ENCODE assay signal across 12 cellular contexts in genomic region chr2:57696016-57696415, GRCh38.
DNase-seq lines count a peak whose midpoint lies in the region; ATAC-seq and TF ChIP-seq lines count a peak whose summit lies in the region.
"Had no signal": no experiment of that assay in that cellular context is flagged by ENCODE, and none has a peak within 500 bp of the region (broad histone marks: within the 10 kb centered on the region; RNA-seq: fewer than 3 reads in every experiment).

No MANE protein-coding gene starts in this region.

- no peak overlapping the region for H3K9ac ChIP-seq in HCT116 (ENCODE audit: low read length)

- no peaks in the 10 kb centered on the region for H3K36me3 ChIP-seq in BE2C
- no peaks in the 10 kb centered on the region for H3K36me3 ChIP-seq in HCT116 (ENCODE audit: control insufficient read depth in 1 of 2, insufficient read depth in 2 of 2, low read length in 2 of 2)

- no peaks in the 10 kb centered on the region for H3K79me2 ChIP-seq in HCT116 (ENCODE audit: insufficient read depth, low read length)

- TF ChIP-seq POLR2A in HCT116 (IDR thresholded peaks at IDR 0.05; ENCODE audit: borderline replicate concordance, extremely low read depth, insufficient read depth, insufficient read length): no peak

- H3K9me2 ChIP-seq in HCT116 (ENCODE audit: insufficient read depth): no peaks in the 10 kb centered on the region

- intact Hi-C loops in HCT116 (cut with micrococcal nuclease): no loop called here

- peak overlapping the region; percentile 27 for H3K4me2 ChIP-seq in HCT116 (ENCODE audit: low read length)

- RAD21 ChIA-PET in HCT116 (lab: Charles Lee; ENCODE audit: low non-redundant PET in 1 of 2, low total read pairs in 2 of 2, uncharacterized antibody in 2 of 2, unreplicated experiment in 2 of 2): no interaction called here

- in situ Hi-C loops in SK-MEL-5 (cut with HindIII; ENCODE audit: low pct_unique_long_range_greater_than_20kb, low sequenced_read_pairs): no loop called here

- CTCF ChIA-PET in HCT116 (lab: Charles Lee): no interaction called here

- DNase-seq in BE2C (peak; percentile 6), HCT116 (ENCODE audit: low read depth, low spot score) (peak; percentile 19), SK-MEL-5 (ENCODE audit: low read depth, low spot score) (peak; percentile 59), iPS-NIHi7 (ENCODE audit: extremely low spot score) (peak; percentile 59), cerebellum (ENCODE audit: low spot score) (no peak), SKM-1 (lab: John Stamatoyannopoulos, UW; ENCODE audit: unreplicated experiment) (no peak)
- DNase-seq in stimulated activated naive CD4-positive, alpha-beta T cell treated with Interleukin-2 at 50 U/mL for 16 hours (lab: John Stamatoyannopoulos, UW): no peak
- DNase-seq: activated CD8-positive, alpha-beta memory T cell treated with anti-CD3 and anti-CD28 coated beads for 24 hours; GDM1; stimulated activated CD4-positive, alpha-beta T cell treated with anti-CD3 and anti-CD28 coated beads, Interleukin-4, amount 100 ng/mL, for 1 hour; stimulated activated naive B cell treated with anti-CD40 and anti-IgM and Interleukin-4, amounts not matched to agents 10 μg/mL and 1 μg/mL and 100 μg/mL, for 72 hours had no signal

- ATAC-seq in HCT116 (peak; percentile 63), GM21529 (IDR thresholded peaks at IDR 0.05; ENCODE audit: unreplicated experiment) (no peak)
- ATAC-seq: stimulated activated naive B cell treated with anti-CD40 and anti-IgM and Interleukin-4, amounts not matched to agents 10 μg/mL and 1 μg/mL and 100 μg/mL, for 72 hours had no signal

- no peak for TF ChIP-seq RAD21 in HCT116 (IDR thresholded peaks at IDR 0.05; ENCODE audit: low read depth)

- POLR2A ChIA-PET in HCT116 (lab: Charles Lee): no interaction called here

- no peaks in the 10 kb centered on the region for H3K27me3 ChIP-seq in BE2C
- no peaks in the 10 kb centered on the region for H3K27me3 ChIP-seq in HCT116 (ENCODE audit: insufficient read depth, low read length)

- no peaks in the 10 kb centered on the region for H3K9me3 ChIP-seq in BE2C
- H3K9me3 ChIP-seq in HCT116 (ENCODE audit: control insufficient read depth in 1 of 2, insufficient read depth in 1 of 2, low read depth in 1 of 2, low read length in 2 of 2): no peaks in the 10 kb centered on the region

- H3K27ac ChIP-seq in HCT116 (ENCODE audit: low read depth, low read length): no peak overlapping the region

- no peaks in the 10 kb centered on the region for H4K20me1 ChIP-seq in HCT116 (ENCODE audit: insufficient read depth)

- H2AFZ ChIP-seq in HCT116 (ENCODE audit: low read depth, low read length, poor library complexity, severe bottlenecking): no peak overlapping the region

- TF ChIP-seq CTCF in BE2C (IDR thresholded peaks at IDR 0.05; ENCODE audit: low read depth, low read length): no peak
- no peak for TF ChIP-seq CTCF in HCT116 (IDR thresholded peaks at IDR 0.05 in 2 of 3, conservative IDR thresholded peaks at IDR 0.05 in 1 of 3; ENCODE audit: borderline replicate concordance in 1 of 3, insufficient read depth in 1 of 3, low read depth in 2 of 3, low read length in 2 of 3)

- H3K4me3 ChIP-seq in BE2C (ENCODE audit: low read depth, low read length) (no peak overlapping the region), HCT116 (replicated peaks in 1 of 2; ENCODE audit: low read depth in 1 of 2, low read length in 2 of 2) (no peak overlapping the region)

- H3K4me1 ChIP-seq in BE2C (no peaks in the 10 kb centered on the region), HCT116 (ENCODE audit: control insufficient read depth in 1 of 2, insufficient read depth in 2 of 2, low read length in 2 of 2) (peaks cover 0 to 7% of the 10 kb centered on the region in 2 experiments; a peak in 1 of 4 replicates)

- no TSS peak for BruUV-seq in HCT116 (replicated peaks; lab: Mats Ljungman, UMichigan)

TF ChIP-seq in HCT116, 20 proteins besides CTCF, POLR2A, EP300 and RAD21:
- TF ChIP-seq ZBTB33 (IDR thresholded peaks at IDR 0.05; ENCODE audit: extremely low read depth, insufficient replicate concordance, low read length): no peak
- TF ChIP-seq FOSL1 (IDR thresholded peaks at IDR 0.05; ENCODE audit: low read depth): peak; percentile 49
- no peak for TF ChIP-seq EGR1 (IDR thresholded peaks at IDR 0.05; ENCODE audit: low read depth)
- 0 out of 2 replicates have a peak, but pooled peaks have one; percentile 24 for TF ChIP-seq JUND (IDR thresholded peaks at IDR 0.05)

Comparison
In these comparisons a context has a peak if more than half of its experiments do, and no peak if none do; other contexts are left out.
1. DNase-seq: peak in BE2C (single experiment), HCT116 (single experiment), SK-MEL-5 (single experiment) and iPS-NIHi7 (single experiment); none in cerebellum (single experiment), stimulated activated naive CD4-positive, alpha-beta T cell treated with Interleukin-2 at 50 U/mL for 16 hours (single experiment) and SKM-1 (single experiment).